ENCODE assay signal across 1 cellular context in the genomic region with DNA sequence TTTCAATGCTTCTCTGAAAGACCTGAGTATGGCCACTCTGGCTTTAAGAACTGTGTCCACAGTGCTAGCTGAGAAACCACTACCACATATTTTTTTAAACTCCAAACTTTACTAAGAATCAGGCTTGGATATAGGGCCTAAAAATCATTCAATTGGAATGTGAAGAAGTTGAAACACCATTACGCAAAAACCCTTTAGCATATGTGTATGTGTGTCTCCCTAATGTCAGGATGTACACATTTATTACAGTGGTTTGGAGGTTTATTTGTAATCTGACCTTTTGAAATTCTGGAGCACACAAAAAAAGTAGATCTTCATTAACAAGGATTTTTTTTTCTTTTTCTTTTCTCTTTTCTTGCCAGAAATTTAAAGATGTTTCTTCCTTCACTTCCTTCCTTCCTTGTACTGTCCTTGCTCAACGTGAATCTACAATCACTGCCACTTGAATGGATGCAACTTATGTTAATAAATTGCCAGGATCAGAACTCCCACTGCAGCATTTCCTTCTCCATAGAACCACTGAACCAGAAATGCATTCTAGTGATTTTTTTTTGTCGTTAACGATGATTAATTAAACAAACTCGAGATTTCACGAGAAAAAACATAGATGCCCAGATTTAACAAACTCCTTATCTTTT.
TF ChIP-seq lines count a peak whose summit lies in the region.

No MANE protein-coding gene starts in this region.

TF ChIP-seq in GM23338, 12 proteins besides CTCF, POLR2A, EP300 and RAD21 (continued from another document):
- TF ChIP-seq, protein P1, sequence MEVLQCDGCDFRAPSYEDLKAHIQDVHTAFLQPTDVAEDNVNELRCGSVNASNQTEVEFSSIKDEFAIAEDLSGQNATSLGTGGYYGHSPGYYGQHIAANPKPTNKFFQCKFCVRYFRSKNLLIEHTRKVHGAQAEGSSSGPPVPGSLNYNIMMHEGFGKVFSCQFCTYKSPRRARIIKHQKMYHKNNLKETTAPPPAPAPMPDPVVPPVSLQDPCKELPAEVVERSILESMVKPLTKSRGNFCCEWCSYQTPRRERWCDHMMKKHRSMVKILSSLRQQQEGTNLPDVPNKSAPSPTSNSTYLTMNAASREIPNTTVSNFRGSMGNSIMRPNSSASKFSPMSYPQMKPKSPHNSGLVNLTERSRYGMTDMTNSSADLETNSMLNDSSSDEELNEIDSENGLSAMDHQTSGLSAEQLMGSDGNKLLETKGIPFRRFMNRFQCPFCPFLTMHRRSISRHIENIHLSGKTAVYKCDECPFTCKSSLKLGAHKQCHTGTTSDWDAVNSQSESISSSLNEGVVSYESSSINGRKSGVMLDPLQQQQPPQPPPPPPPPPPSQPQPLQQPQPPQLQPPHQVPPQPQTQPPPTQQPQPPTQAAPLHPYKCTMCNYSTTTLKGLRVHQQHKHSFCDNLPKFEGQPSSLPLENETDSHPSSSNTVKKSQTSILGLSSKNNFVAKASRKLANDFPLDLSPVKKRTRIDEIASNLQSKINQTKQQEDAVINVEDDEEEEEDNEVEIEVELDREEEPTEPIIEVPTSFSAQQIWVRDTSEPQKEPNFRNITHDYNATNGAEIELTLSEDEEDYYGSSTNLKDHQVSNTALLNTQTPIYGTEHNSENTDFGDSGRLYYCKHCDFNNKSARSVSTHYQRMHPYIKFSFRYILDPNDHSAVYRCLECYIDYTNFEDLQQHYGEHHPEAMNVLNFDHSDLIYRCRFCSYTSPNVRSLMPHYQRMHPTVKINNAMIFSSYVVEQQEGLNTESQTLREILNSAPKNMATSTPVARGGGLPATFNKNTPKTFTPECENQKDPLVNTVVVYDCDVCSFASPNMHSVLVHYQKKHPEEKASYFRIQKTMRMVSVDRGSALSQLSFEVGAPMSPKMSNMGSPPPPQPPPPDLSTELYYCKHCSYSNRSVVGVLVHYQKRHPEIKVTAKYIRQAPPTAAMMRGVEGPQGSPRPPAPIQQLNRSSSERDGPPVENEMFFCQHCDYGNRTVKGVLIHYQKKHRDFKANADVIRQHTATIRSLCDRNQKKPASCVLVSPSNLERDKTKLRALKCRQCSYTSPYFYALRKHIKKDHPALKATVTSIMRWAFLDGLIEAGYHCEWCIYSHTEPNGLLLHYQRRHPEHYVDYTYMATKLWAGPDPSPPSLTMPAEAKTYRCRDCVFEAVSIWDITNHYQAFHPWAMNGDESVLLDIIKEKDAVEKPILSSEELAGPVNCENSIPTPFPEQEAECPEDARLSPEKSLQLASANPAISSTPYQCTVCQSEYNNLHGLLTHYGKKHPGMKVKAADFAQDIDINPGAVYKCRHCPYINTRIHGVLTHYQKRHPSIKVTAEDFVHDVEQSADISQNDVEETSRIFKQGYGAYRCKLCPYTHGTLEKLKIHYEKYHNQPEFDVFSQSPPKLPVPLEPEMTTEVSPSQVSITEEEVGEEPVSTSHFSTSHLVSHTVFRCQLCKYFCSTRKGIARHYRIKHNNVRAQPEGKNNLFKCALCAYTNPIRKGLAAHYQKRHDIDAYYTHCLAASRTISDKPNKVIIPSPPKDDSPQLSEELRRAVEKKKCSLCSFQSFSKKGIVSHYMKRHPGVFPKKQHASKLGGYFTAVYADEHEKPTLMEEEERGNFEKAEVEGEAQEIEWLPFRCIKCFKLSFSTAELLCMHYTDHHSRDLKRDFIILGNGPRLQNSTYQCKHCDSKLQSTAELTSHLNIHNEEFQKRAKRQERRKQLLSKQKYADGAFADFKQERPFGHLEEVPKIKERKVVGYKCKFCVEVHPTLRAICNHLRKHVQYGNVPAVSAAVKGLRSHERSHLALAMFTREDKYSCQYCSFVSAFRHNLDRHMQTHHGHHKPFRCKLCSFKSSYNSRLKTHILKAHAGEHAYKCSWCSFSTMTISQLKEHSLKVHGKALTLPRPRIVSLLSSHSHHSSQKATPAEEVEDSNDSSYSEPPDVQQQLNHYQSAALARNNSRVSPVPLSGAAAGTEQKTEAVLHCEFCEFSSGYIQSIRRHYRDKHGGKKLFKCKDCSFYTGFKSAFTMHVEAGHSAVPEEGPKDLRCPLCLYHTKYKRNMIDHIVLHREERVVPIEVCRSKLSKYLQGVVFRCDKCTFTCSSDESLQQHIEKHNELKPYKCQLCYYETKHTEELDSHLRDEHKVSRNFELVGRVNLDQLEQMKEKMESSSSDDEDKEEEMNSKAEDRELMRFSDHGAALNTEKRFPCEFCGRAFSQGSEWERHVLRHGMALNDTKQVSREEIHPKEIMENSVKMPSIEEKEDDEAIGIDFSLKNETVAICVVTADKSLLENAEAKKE (CRISPR knock-in tag; IDR thresholded peaks at IDR 0.05): no peak
- TF ChIP-seq EZH2 (IDR thresholded peaks at IDR 0.05; ENCODE audit: low read depth, unreplicated experiment) (no peak), JUNB (IDR thresholded peaks at IDR 0.05; ENCODE audit: unreplicated experiment) (no peak), CREB1 (CRISPR knock-in tag; IDR thresholded peaks at IDR 0.05; ENCODE audit: low read depth) (no peak)
- TF ChIP-seq, protein P2, sequence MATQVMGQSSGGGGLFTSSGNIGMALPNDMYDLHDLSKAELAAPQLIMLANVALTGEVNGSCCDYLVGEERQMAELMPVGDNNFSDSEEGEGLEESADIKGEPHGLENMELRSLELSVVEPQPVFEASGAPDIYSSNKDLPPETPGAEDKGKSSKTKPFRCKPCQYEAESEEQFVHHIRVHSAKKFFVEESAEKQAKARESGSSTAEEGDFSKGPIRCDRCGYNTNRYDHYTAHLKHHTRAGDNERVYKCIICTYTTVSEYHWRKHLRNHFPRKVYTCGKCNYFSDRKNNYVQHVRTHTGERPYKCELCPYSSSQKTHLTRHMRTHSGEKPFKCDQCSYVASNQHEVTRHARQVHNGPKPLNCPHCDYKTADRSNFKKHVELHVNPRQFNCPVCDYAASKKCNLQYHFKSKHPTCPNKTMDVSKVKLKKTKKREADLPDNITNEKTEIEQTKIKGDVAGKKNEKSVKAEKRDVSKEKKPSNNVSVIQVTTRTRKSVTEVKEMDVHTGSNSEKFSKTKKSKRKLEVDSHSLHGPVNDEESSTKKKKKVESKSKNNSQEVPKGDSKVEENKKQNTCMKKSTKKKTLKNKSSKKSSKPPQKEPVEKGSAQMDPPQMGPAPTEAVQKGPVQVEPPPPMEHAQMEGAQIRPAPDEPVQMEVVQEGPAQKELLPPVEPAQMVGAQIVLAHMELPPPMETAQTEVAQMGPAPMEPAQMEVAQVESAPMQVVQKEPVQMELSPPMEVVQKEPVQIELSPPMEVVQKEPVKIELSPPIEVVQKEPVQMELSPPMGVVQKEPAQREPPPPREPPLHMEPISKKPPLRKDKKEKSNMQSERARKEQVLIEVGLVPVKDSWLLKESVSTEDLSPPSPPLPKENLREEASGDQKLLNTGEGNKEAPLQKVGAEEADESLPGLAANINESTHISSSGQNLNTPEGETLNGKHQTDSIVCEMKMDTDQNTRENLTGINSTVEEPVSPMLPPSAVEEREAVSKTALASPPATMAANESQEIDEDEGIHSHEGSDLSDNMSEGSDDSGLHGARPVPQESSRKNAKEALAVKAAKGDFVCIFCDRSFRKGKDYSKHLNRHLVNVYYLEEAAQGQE (IDR thresholded peaks at IDR 0.05; ENCODE audit: unreplicated experiment): no peak
TF ChIP-seq in GM23338: peak in this region for 0.
